In genomic region chr21:26653431-26653830, GRCh38 we compare ENCODE assay signal across 9 cellular contexts.
"Had no signal": no experiment of that assay in that cellular context is flagged by ENCODE, and none has a peak within 500 bp of the region (broad histone marks: within the 10 kb centered on the region; RNA-seq: fewer than 3 reads in every experiment).

No MANE protein-coding gene starts in this region.

- H3K4me3 ChIP-seq: GM23248, HAP-1 had no signal

- H3K4me1 Mint-ChIP-seq: IgD-negative memory B cell had no signal

- DNase-seq: GM23248, GOT3, H7, KBM-7 had no signal

- H3K27me3 Mint-ChIP-seq: IgD-negative memory B cell had no signal

- H3K4me3 Mint-ChIP-seq: IgD-negative memory B cell had no signal

- H3K27ac Mint-ChIP-seq: IgD-negative memory B cell had no signal

- H3K36me3 Mint-ChIP-seq: IgD-negative memory B cell had no signal

- H3K36me3 ChIP-seq: HAP-1 had no signal

- H3K9ac ChIP-seq: GM23248 had no signal

- H3K27ac ChIP-seq: GM23248, HL-60 had no signal

- H3K9me3 ChIP-seq: HAP-1 had no signal

- ATAC-seq: HCT116, HepG2 had no signal

- H2AFZ ChIP-seq: GM23248 had no signal

- H3K4me1 ChIP-seq: HAP-1 had no signal
